8 cellular contexts compared by ENCODE assay signal in genomic region chr22:35552186-35552842, GRCh38. TPM values are rescaled to one million over a fixed set of nuclear protein-coding genes. Genes with fewer than 3 reads are reported as not detected.
A peak's percentile ranks its signal among the peaks of the same experiment; 100 is the strongest.
DNase-seq lines count a peak whose midpoint lies in the region; FAIRE-seq and TF ChIP-seq lines count a peak whose summit lies in the region.

No MANE protein-coding gene starts in this region.

- peaks cover 12% of the 10 kb centered on the region for H3K4me1 ChIP-seq in BE2C
- no peaks in the 10 kb centered on the region for H3K4me1 ChIP-seq in endothelial cell of umbilical vein (ENCODE audit: control insufficient read depth, extremely low read depth, insufficient read depth, low read length)

- no peak overlapping the region for H3K4me2 ChIP-seq in endothelial cell of umbilical vein (ENCODE audit: insufficient read depth, low read length)

- H3K4me3 ChIP-seq in BE2C (ENCODE audit: low read depth, low read length) (no peak overlapping the region), endothelial cell of umbilical vein (replicated peaks in 1 of 3; ENCODE audit: insufficient read depth in 1 of 3, low read depth in 1 of 3, low read length in 3 of 3) (no peak overlapping the region)

- intact Hi-C loops in endothelial cell of umbilical vein (cut with micrococcal nuclease), result no loop called here

- CTCF ChIA-PET in endothelial cell of umbilical vein (lab: Charles Lee), result interaction anchor here (3.2 kb wide), 1 partner anchor 122 kb away, joined by 12 read pairs; no protein-coding TSS in a partner anchor

- TF ChIP-seq CTCF in BE2C (IDR thresholded peaks at IDR 0.05; ENCODE audit: low read depth, low read length) (no peak), endothelial cell of umbilical vein (IDR thresholded peaks at IDR 0.05; ENCODE audit: extremely low read depth in 1 of 2, insufficient read depth in 1 of 2, low read depth in 1 of 2, low read length in 2 of 2) (no peak)

- H3K9me1 ChIP-seq in endothelial cell of umbilical vein (replicated peaks; ENCODE audit: control insufficient read depth, extremely low read depth, insufficient read depth, low read length), result no peaks in the 10 kb centered on the region

- in situ Hi-C loops in KBM-7 (cut with MboI; ENCODE audit: low pct_unique_long_range_greater_than_20kb, low sequenced_read_pairs), result no loop called here

- POLR2A ChIA-PET in endothelial cell of umbilical vein (lab: Charles Lee), result no interaction called here

- H3K9ac ChIP-seq in endothelial cell of umbilical vein (replicated peaks; ENCODE audit: extremely low read depth, insufficient read depth, low read length), result no peak overlapping the region

- H4K20me1 ChIP-seq in endothelial cell of umbilical vein (replicated peaks; ENCODE audit: control insufficient read depth, extremely low read depth, insufficient read depth, low read length), result no peaks in the 10 kb centered on the region

- peak; percentile 54 for FAIRE-seq in endothelial cell of umbilical vein (lab: Jason Lieb, UNC)

- H3K27ac ChIP-seq in endothelial cell of umbilical vein (ENCODE audit: insufficient read depth, low read depth, low read length), result no peak overlapping the region

- H3K27me3 ChIP-seq in BE2C (no peaks in the 10 kb centered on the region), endothelial cell of umbilical vein (ENCODE audit: control insufficient read depth in 2 of 2, insufficient read depth in 2 of 2, low read length in 2 of 2) (peaks cover 2 to 7% of the 10 kb centered on the region in 2 experiments)

- no peak for TF ChIP-seq POLR2A in endothelial cell of umbilical vein (IDR thresholded peaks at IDR 0.05; ENCODE audit: low read depth, low read length)

- peak; percentile 74 for DNase-seq in BE2C
- DNase-seq in KBM-7, result peak; percentile 70
- DNase-seq in activated CD4-positive, alpha-beta T cell treated with anti-CD3 and anti-CD28 coated beads, Interleukin-2, amount 50 U/mL, for 4 hours, result peak; percentile 74 to 75
- peak; percentile 15 for DNase-seq in endothelial cell of umbilical vein (ENCODE audit: low read depth, low spot score)
- DNase-seq in stimulated activated CD8-positive, alpha-beta memory T cell treated with anti-CD3 and anti-CD28 coated beads, Interleukin-12 subunit alpha, Interleukin-12 subunit beta, amount 100 ng/mL, for 4 hours (ENCODE audit: low read depth), result peak; percentile 47
- DNase-seq in NK-92 (lab: John Stamatoyannopoulos, UW; ENCODE audit: unreplicated experiment), result no peak
- no peak for DNase-seq in kidney glomerular epithelial cell (lab: John Stamatoyannopoulos, UW)
- DNase-seq in midbrain (lab: John Stamatoyannopoulos, UW), result no peak

- dilution Hi-C loops in endothelial cell of umbilical vein (cut with MboI; ENCODE audit: extremely low pct_ligation_motif_present, low sequenced_read_pairs), result no loop called here

- no peaks in the 10 kb centered on the region for H3K36me3 ChIP-seq in BE2C
- H3K36me3 ChIP-seq in endothelial cell of umbilical vein (ENCODE audit: control insufficient read depth in 2 of 2, extremely low read depth in 1 of 2, insufficient read depth in 2 of 2, low read length in 2 of 2), result no peaks in the 10 kb centered on the region

- no peaks in the 10 kb centered on the region for H3K9me3 ChIP-seq in BE2C
- no peaks in the 10 kb centered on the region for H3K9me3 ChIP-seq in endothelial cell of umbilical vein (replicated peaks; ENCODE audit: control insufficient read depth, insufficient read depth, low read length)

- H3K79me2 ChIP-seq in endothelial cell of umbilical vein (ENCODE audit: control insufficient read depth, insufficient read depth, low read length), result no peaks in the 10 kb centered on the region

- no TSS peak for BruUV-seq in endothelial cell of umbilical vein (replicated peaks; lab: Mats Ljungman, UMichigan)

- no peak overlapping the region for H2AFZ ChIP-seq in endothelial cell of umbilical vein (ENCODE audit: low read depth, low read length)

TF ChIP-seq in endothelial cell of umbilical vein, 7 proteins besides CTCF, POLR2A, EP300 and RAD21:
- TF ChIP-seq EZH2 (IDR thresholded peaks at IDR 0.05; ENCODE audit: borderline replicate concordance, low read depth, low read length, severe bottlenecking) (no peak), MAX (IDR thresholded peaks at IDR 0.05; ENCODE audit: insufficient read depth, insufficient read length) (no peak), MYC (IDR thresholded peaks at IDR 0.05; ENCODE audit: low read depth, low read length) (no peak), POLR2AphosphoS5 (IDR thresholded peaks at IDR 0.05; ENCODE audit: insufficient read depth, low read depth, low read length) (no peak), GATA2 (IDR thresholded peaks at IDR 0.05; ENCODE audit: insufficient read depth, insufficient read length, low read depth, low read length) (no peak), FOS (IDR thresholded peaks at IDR 0.05; ENCODE audit: borderline replicate concordance, insufficient read depth, low read length) (no peak), JUN (IDR thresholded peaks at IDR 0.05; ENCODE audit: borderline replicate concordance, insufficient read depth, insufficient read length, low read depth) (no peak)
TF ChIP-seq in endothelial cell of umbilical vein: peak in this region for 0.

RNA-seq across cellular contexts. Expression of gene RASD2, which starts 11.7 kb away (rescaled TPM):
- not detected for polyA plus RNA-seq in BE2C (2012; ENCODE audit: insufficient read depth, insufficient read length, low read depth)
- total RNA-seq in endothelial cell of umbilical vein, result not detected in 2 replicates
- not detected in 2 replicates for polyA plus RNA-seq in endothelial cell of umbilical vein
- polyA plus RNA-seq in endothelial cell of umbilical vein (2011; cell fraction: cytosol; rRNA removed), result 0.01 TPM in 1 of 2 replicates, not detected in the other
- not detected in 2 replicates for polyA plus RNA-seq in endothelial cell of umbilical vein (2011; cell fraction: nucleus; rRNA removed)
- polyA plus RNA-seq in endothelial cell of umbilical vein (2012), result not detected in 2 replicates
- polyA minus RNA-seq in endothelial cell of umbilical vein, result not detected in 2 replicates
- not detected for polyA minus RNA-seq in endothelial cell of umbilical vein (2011; cell fraction: cytosol; rRNA and poly(A)+ RNA removed)
- not detected in 2 replicates for polyA minus RNA-seq in endothelial cell of umbilical vein (2011; cell fraction: nucleus; rRNA and poly(A)+ RNA removed)

Comparison
In these comparisons a context has a peak if more than half of its experiments do, and no peak if none do; other contexts are left out.
1. DNase-seq: peak in BE2C (single experiment), KBM-7 (single experiment), activated CD4-positive, alpha-beta T cell treated with anti-CD3 and anti-CD28 coated beads, Interleukin-2, amount 50 U/mL, for 4 hours (2 of 2), endothelial cell of umbilical vein (single experiment) and stimulated activated CD8-positive, alpha-beta memory T cell treated with anti-CD3 and anti-CD28 coated beads, Interleukin-12 subunit alpha, Interleukin-12 subunit beta, amount 100 ng/mL, for 4 hours (single experiment); none in NK-92 (single experiment), kidney glomerular epithelial cell (single experiment) and midbrain (single experiment).